ENCODE assay signal across 8 cellular contexts in genomic region chr11:102268985-102269470, GRCh38. TPM values are rescaled to one million over a fixed set of nuclear protein-coding genes. Genes with fewer than 3 reads are reported as not detected.
A peak's percentile ranks its signal among the peaks of the same experiment; 100 is the strongest.
DNase-seq lines count a peak whose midpoint lies in the region; ATAC-seq, FAIRE-seq and TF ChIP-seq lines count a peak whose summit lies in the region.

No MANE protein-coding gene starts in this region.

- DNase-seq in Caco-2, result peak in 1 of 2 experiments; percentile 43
- no peak for DNase-seq in NT2/D1 (ENCODE audit: low read depth, low spot score)
- DNase-seq in endothelial cell (ENCODE audit: low spot score), result no peak
- no peak for DNase-seq in pancreas
- no peak for DNase-seq in iPS-NIHi11 (ENCODE audit: low spot score)
- DNase-seq in HUDEP-2 (lab: John Stamatoyannopoulos, UW; ENCODE audit: unreplicated experiment in 76 of 76), result no peak
- DNase-seq in NCI-H446 (lab: John Stamatoyannopoulos, UW), result no peak

- H3K4me1 ChIP-seq in Caco-2, result peaks cover 33% of the 10 kb centered on the region
- no peaks in the 10 kb centered on the region for H3K4me1 ChIP-seq in NT2/D1 (ENCODE audit: insufficient read depth, insufficient read length)
- peaks cover 0 to 3% (median 0%) of the 10 kb centered on the region in 3 donors for H3K4me1 ChIP-seq in pancreas

- H3K9me3 ChIP-seq in Caco-2 (no peaks in the 10 kb centered on the region), NT2/D1 (ENCODE audit: insufficient read depth, low read length) (no peaks in the 10 kb centered on the region), pancreas (no peaks in the 10 kb centered on the region)

- CTCF ChIA-PET in Caco-2 (lab: Charles Lee), result interaction anchor here (0.5 to 2.6 kb wide), 32 partner anchors 9 to 840 kb away, joined by 3 to 25 read pairs (median 5); partner anchors contain the start of genes CEP126 and CFAP300

- POLR2A ChIA-PET in Caco-2 (lab: Charles Lee), result interaction anchor here (1.0 to 1.9 kb wide), 3 partner anchors 10 to 40 kb away, joined by 3 to 6 read pairs (median 5); no protein-coding TSS in a partner anchor

- 6 to 14% methylated on average over 6 of the region's 6 CpGs for WGBS in pancreas, 2 donors

- H3K36me3 Mint-ChIP-seq in Caco-2 (ENCODE audit: insufficient read depth, unreplicated experiment), result peaks cover 10% of the 10 kb centered on the region
- no peaks in the 10 kb centered on the region for H3K36me3 Mint-ChIP-seq in endothelial cell (ENCODE audit: low read depth, unreplicated experiment)

- H3K4me3 ChIP-seq in Caco-2 (ENCODE audit: low read depth, low read length), result peak overlapping the region; percentile 67
- H3K4me3 ChIP-seq in NT2/D1 (ENCODE audit: insufficient read length, low read depth), result no peak overlapping the region
- peak overlapping the region in 2 of 4 donors; percentile 39 to 42 for H3K4me3 ChIP-seq in pancreas

- H3K4me3 Mint-ChIP-seq in Caco-2 (ENCODE audit: unreplicated experiment) (peak overlapping the region; percentile 90), endothelial cell (ENCODE audit: unreplicated experiment) (peak overlapping the region; percentile 60)

- ATAC-seq in pancreas (peak in 3 of 4 donors; percentile 11 to 37 (median 14)), GM21360 (IDR thresholded peaks at IDR 0.05; ENCODE audit: unreplicated experiment) (no peak)

- H3K4me1 Mint-ChIP-seq in Caco-2 (ENCODE audit: low read depth, unreplicated experiment) (peaks cover 33% of the 10 kb centered on the region), endothelial cell (ENCODE audit: unreplicated experiment) (peaks cover 11% of the 10 kb centered on the region)

- BruUV-seq in Caco-2 (replicated peaks; lab: Mats Ljungman, UMichigan), result no TSS peak

- intact Hi-C loops in Caco-2 (cut with micrococcal nuclease; ENCODE audit: unreplicated experiment), result loop anchor here (1.0 to 5.0 kb wide), 7 partner anchors 17 to 356 kb away; partner anchors contain the start of gene CFAP300
- intact Hi-C loops in pancreas (cut with DNase I), result no loop called here

- no peaks in the 10 kb centered on the region for H3K36me3 ChIP-seq in Caco-2 (ENCODE audit: control insufficient read depth, insufficient read depth, low read length)
- no peaks in the 10 kb centered on the region for H3K36me3 ChIP-seq in NT2/D1 (ENCODE audit: insufficient read depth, insufficient read length, low read length)
- H3K36me3 ChIP-seq in pancreas, result no peaks in the 10 kb centered on the region

- no peak for FAIRE-seq in pancreas (lab: Jason Lieb, UNC)

- peak; percentile 19 to 44 for TF ChIP-seq CTCF in Caco-2 (IDR thresholded peaks at IDR 0.05; ENCODE audit: insufficient read depth in 1 of 2, low read depth in 1 of 2, low read length in 1 of 2, severe bottlenecking in 1 of 2, unreplicated experiment in 1 of 2)
- TF ChIP-seq CTCF in endothelial cell (IDR thresholded peaks at IDR 0.05; ENCODE audit: unreplicated experiment), result no peak
- TF ChIP-seq CTCF in pancreas (IDR thresholded peaks at IDR 0.05), result no peak

- H3K27me3 ChIP-seq in Caco-2 (replicated peaks; ENCODE audit: control insufficient read depth, insufficient read depth, low read length) (no peaks in the 10 kb centered on the region), NT2/D1 (ENCODE audit: insufficient read depth, insufficient read length) (peaks cover 7% of the 10 kb centered on the region), pancreas (no peaks in the 10 kb centered on the region)

- peak overlapping the region; percentile 79 for H3K27ac Mint-ChIP-seq in Caco-2 (ENCODE audit: unreplicated experiment)
- no peak overlapping the region for H3K27ac Mint-ChIP-seq in endothelial cell (ENCODE audit: unreplicated experiment)

- peak overlapping the region; percentile 8 for H3K9ac ChIP-seq in NT2/D1 (ENCODE audit: insufficient read length, low read depth)

- H3K9me3 Mint-ChIP-seq in Caco-2 (ENCODE audit: unreplicated experiment), result no peaks in the 10 kb centered on the region
- no peaks in the 10 kb centered on the region for H3K9me3 Mint-ChIP-seq in endothelial cell (ENCODE audit: unreplicated experiment)

- H3K27ac ChIP-seq in pancreas, result peak overlapping the region; percentile 6 to 86 (median 38)

- H3K27me3 Mint-ChIP-seq in Caco-2 (ENCODE audit: insufficient read depth, unreplicated experiment), result no peaks in the 10 kb centered on the region
- H3K27me3 Mint-ChIP-seq in endothelial cell (ENCODE audit: unreplicated experiment), result no peaks in the 10 kb centered on the region

RNA-seq across cellular contexts. Expression of gene BIRC3, which starts 48.3 kb away (rescaled TPM):
- 1.4 and 2.2 TPM in 2 replicates for total RNA-seq in Caco-2 (2022)
- total RNA-seq in endothelial cell (ENCODE audit: unreplicated experiment), result 0.08 TPM
- 10 to 100 TPM in 2 of 6 donors, 1 to 10 TPM in 4; 4.8 to 47.3 (median 8.5) TPM for total RNA-seq in pancreas
- 1 to 10 TPM; 5.4 to 8.9 TPM for polyA plus RNA-seq in pancreas

Comparison
In these comparisons a context has a peak if more than half of its experiments do, and no peak if none do; other contexts are left out.
1. CTCF ChIP-seq: peak in Caco-2 (2 of 2); none in endothelial cell (single experiment) and pancreas (0 of 4).